In genomic region chr9:38895227-38895626, GRCh38 we compare ENCODE assay signal across 7 cellular contexts.
DNase-seq lines count a peak whose midpoint lies in the region; ATAC-seq and TF ChIP-seq lines count a peak whose summit lies in the region.
"Not testable (repeated sequence)": the region's sequence is repeated elsewhere in the genome, so short reads cannot be mapped to it uniquely, and the experiment has no call there.

No MANE protein-coding gene starts in this region.

- H3K27ac ChIP-seq in RWPE2 (ENCODE audit: poor library complexity, severe bottlenecking), result not testable (repeated sequence)

- H3K4me1 ChIP-seq in RWPE2 (ENCODE audit: insufficient read depth, poor library complexity, severe bottlenecking), result not testable (repeated sequence)

- H3K27me3 ChIP-seq in RWPE2 (ENCODE audit: insufficient read depth, poor library complexity, severe bottlenecking), result not testable (repeated sequence)

- H3K9me3 ChIP-seq in RWPE2 (ENCODE audit: severe bottlenecking), result not testable (repeated sequence)

- not testable (repeated sequence) for H3K36me3 ChIP-seq in RWPE2 (ENCODE audit: low read depth)

- H3K4me3 ChIP-seq in RWPE2 (ENCODE audit: severe bottlenecking), result not testable (repeated sequence)

- ATAC-seq in GM18511 (IDR thresholded peaks at IDR 0.05; ENCODE audit: unreplicated experiment) (peak; percentile 77), GM18868 (IDR thresholded peaks at IDR 0.05; ENCODE audit: unreplicated experiment) (peak; percentile 73), GM19452 (IDR thresholded peaks at IDR 0.05; ENCODE audit: unreplicated experiment) (peak; percentile 66), HG02610 (IDR thresholded peaks at IDR 0.05; ENCODE audit: unreplicated experiment) (peak; percentile 71), HG02885 (IDR thresholded peaks at IDR 0.05; ENCODE audit: poor library complexity, unreplicated experiment) (peak; percentile 41), RWPE2 (ENCODE audit: low read depth) (peak; percentile 75; the same call in 2 of the 3 replicates), esophagus mucosa (peak; percentile 87)

- not testable (repeated sequence) for TF ChIP-seq CTCF in RWPE2 (IDR thresholded peaks at IDR 0.05; ENCODE audit: poor library complexity, severe bottlenecking)

- not testable (repeated sequence) for DNase-seq in RWPE2 (ENCODE audit: low spot score)
